19 cellular contexts compared by ENCODE assay signal in the genomic region with DNA sequence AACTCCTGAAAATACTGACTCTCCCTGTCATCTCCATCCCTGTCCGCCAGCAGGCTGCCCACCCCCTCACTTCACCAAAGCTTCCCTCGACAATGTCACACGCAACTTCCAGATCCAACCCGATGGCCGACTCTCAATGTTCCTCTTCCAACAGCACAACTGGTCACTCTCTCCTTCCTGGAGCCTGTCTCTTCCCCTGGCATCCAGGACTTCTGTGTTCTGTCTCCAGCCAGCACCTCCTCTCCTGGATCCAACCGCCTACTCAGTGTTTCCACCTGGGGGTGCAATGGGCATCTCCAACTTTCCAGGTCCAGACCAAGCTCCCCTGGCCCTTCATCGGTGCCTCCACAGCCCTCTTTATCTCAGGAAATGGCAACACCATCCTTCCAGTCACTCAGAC. TPM values are rescaled to one million over a fixed set of nuclear protein-coding genes. Genes with fewer than 3 reads are reported as not detected.
DNase-seq lines count a peak whose midpoint lies in the region; ATAC-seq, FAIRE-seq and TF ChIP-seq lines count a peak whose summit lies in the region.
"Had no signal": no experiment of that assay in that cellular context is flagged by ENCODE, and none has a peak within 500 bp of the region (broad histone marks: within the 10 kb centered on the region; RNA-seq: fewer than 3 reads in every experiment).

No MANE protein-coding gene starts in this region.

- H3K27me3 ChIP-seq in H1 (replicated peaks in 1 of 4; ENCODE audit: control insufficient read depth in 3 of 4, extremely low read depth in 1 of 4, insufficient read depth in 3 of 4, low read length in 3 of 4) (no peaks in the 10 kb centered on the region), neuronal stem cell (ENCODE audit: control insufficient read depth in 3 of 3, insufficient read depth in 3 of 3, low read depth in 1 of 3, low read length in 3 of 3) (no peaks in the 10 kb centered on the region)
- H3K27me3 ChIP-seq: dorsolateral prefrontal cortex had no signal

- H3K18ac ChIP-seq in H1 (ENCODE audit: extremely low read depth, low read length) (no peak overlapping the region), neuronal stem cell (ENCODE audit: low read length) (peak overlapping the region; percentile 88)

- no peak for TF ChIP-seq EP300 in H1 (IDR thresholded peaks at IDR 0.05; ENCODE audit: borderline replicate concordance in 1 of 2, low read depth in 2 of 2, low read length in 2 of 2)

- H3K79me2 ChIP-seq in H1 (ENCODE audit: control insufficient read depth in 1 of 2, insufficient read depth in 2 of 2, low read length in 2 of 2) = no peaks in the 10 kb centered on the region

- H2BK120ac ChIP-seq in H1 (replicated peaks; ENCODE audit: low read depth, low read length) = no peak overlapping the region
- H2BK120ac ChIP-seq in neuronal stem cell (ENCODE audit: low read depth, low read length) = no peak overlapping the region

- POLR2A ChIA-PET in H1 (lab: Charles Lee; ENCODE audit: partially characterized antibody) = interaction anchor here (0.7 kb wide), 1 partner anchor 137 kb away, joined by 3 read pairs; no protein-coding TSS in a partner anchor

- H2BK15ac ChIP-seq in H1 (ENCODE audit: low read length) = 0 out of 2 replicates have a peak overlapping the region, but pooled peaks have one; percentile 29
- peak overlapping the region; percentile 53 for H2BK15ac ChIP-seq in neuronal stem cell (ENCODE audit: low read length)

- H3K9ac ChIP-seq in H1 (replicated peaks in 1 of 4; ENCODE audit: extremely low read depth in 1 of 4, low read depth in 3 of 4, low read length in 3 of 4) (no peak overlapping the region), neuronal stem cell (ENCODE audit: low read depth, low read length, poor library complexity) (no peak overlapping the region)

- no peak overlapping the region for H3K56ac ChIP-seq in H1 (replicated peaks; ENCODE audit: insufficient read length, low read depth, low read length)

- TF ChIP-seq RAD21 in H1 (IDR thresholded peaks at IDR 0.05 in 1 of 2, conservative IDR thresholded peaks at IDR 0.05 in 1 of 2; ENCODE audit: low read depth in 2 of 2, low read length in 2 of 2) = peak; percentile 31 to 48; a peak in 3 of 4 replicates

- no peaks in the 10 kb centered on the region for H4K20me1 ChIP-seq in H1 (replicated peaks in 1 of 2; ENCODE audit: control insufficient read depth in 1 of 2, insufficient read depth in 2 of 2, low read length in 2 of 2)

- TF ChIP-seq CTCF in H1 (IDR thresholded peaks at IDR 0.05; ENCODE audit: control extremely low read depth in 1 of 3, insufficient read depth in 1 of 3, low read depth in 1 of 3, low read length in 3 of 3) (peak; percentile 12 to 13 (median 13); a peak in 3 of 4 replicates), foreskin fibroblast (IDR thresholded peaks at IDR 0.05; ENCODE audit: low read depth, low read length) (no peak)

- H3K23me2 ChIP-seq in H1 (ENCODE audit: low read depth, low read length) = no peaks in the 10 kb centered on the region

- H3K4me2 ChIP-seq in H1 (ENCODE audit: insufficient read depth in 1 of 2, low read depth in 2 of 2, low read length in 2 of 2) (no peak overlapping the region), neuronal stem cell (ENCODE audit: insufficient read depth, low read length, poor library complexity, severe bottlenecking) (no peak overlapping the region)

- no peak for FAIRE-seq in H1 (lab: Jason Lieb, UNC)
- FAIRE-seq: frontal cortex, HTR-8/SVneo had no signal

- H4K8ac ChIP-seq in H1 (ENCODE audit: extremely low read depth, insufficient read depth, low read length) (no peak overlapping the region; the same call in 1 of the 2 replicates), neuronal stem cell (ENCODE audit: low read depth, low read length) (no peak overlapping the region)

- H2AFZ ChIP-seq in H1 (ENCODE audit: low read length) = no peak overlapping the region
- H2AFZ ChIP-seq in neuronal stem cell (ENCODE audit: low read length) = peak overlapping the region; percentile 45

- H3K14ac ChIP-seq in H1 (ENCODE audit: insufficient read length) (no peak overlapping the region), neuronal stem cell (ENCODE audit: low read length) (no peak overlapping the region)

- H4K5ac ChIP-seq in H1 (ENCODE audit: insufficient read length, low read depth, low read length) = no peak overlapping the region

- H3K23ac ChIP-seq in H1 (ENCODE audit: insufficient read length) (no peak overlapping the region), neuronal stem cell (ENCODE audit: low read depth, low read length, poor library complexity) (no peak overlapping the region)

- H2AK5ac ChIP-seq in H1 (ENCODE audit: low read depth, low read length) (no peak overlapping the region; the same call in 1 of the 2 replicates), neuronal stem cell (ENCODE audit: low read depth, low read length) (peak overlapping the region; percentile 16)

- CTCF ChIA-PET in H1 (lab: Charles Lee; ENCODE audit: partially characterized antibody) = interaction anchor here (1.0 kb wide), 1 partner anchor 28 kb away, joined by 4 read pairs; no protein-coding TSS in a partner anchor

- 90% methylated on average over 7 of the region's 7 CpGs; no CpG with 5 or more reads in 1 of the 2 experiments for WGBS in H1 (ENCODE audit: extremely low coverage in 1 of 2, insufficient coverage in 1 of 2, insufficient read length in 1 of 2, insufficient replicate concordance in 2 of 2, low coverage in 1 of 2, low lambda C conversion rate in 2 of 2, missing lambda C conversion rate in 1 of 2), 2 experiments
- no CpG with 5 or more reads among the region's 7 CpGs for WGBS in neuronal stem cell (ENCODE audit: extremely low coverage in 2 of 2, insufficient read length in 2 of 2, insufficient replicate concordance in 1 of 2), 2 donors

- peak overlapping the region; percentile 68; the same call in 1 of the 2 replicates for H2BK12ac ChIP-seq in H1 (ENCODE audit: low read depth, low read length)
- peak overlapping the region; percentile 87 for H2BK12ac ChIP-seq in neuronal stem cell (ENCODE audit: low read length)

- H3K4ac ChIP-seq in H1 (replicated peaks; ENCODE audit: insufficient read length, low read depth, low read length) (no peak overlapping the region), neuronal stem cell (ENCODE audit: low read length) (no peak overlapping the region)

- no peak overlapping the region for H3K4me3 ChIP-seq in H1 (ENCODE audit: extremely low read depth in 1 of 4, insufficient read depth in 2 of 4, low read depth in 3 of 4, low read length in 4 of 4)
- no peak overlapping the region for H3K4me3 ChIP-seq in neuronal stem cell (ENCODE audit: low read length in 2 of 2)
- no peak overlapping the region for H3K4me3 ChIP-seq in foreskin fibroblast (ENCODE audit: low read depth in 1 of 2, low read length in 2 of 2)

- H3K36me3 ChIP-seq in H1 (ENCODE audit: control insufficient read depth in 2 of 4, insufficient read depth in 4 of 4, low read length in 3 of 4) (no peaks in the 10 kb centered on the region), neuronal stem cell (replicated peaks in 1 of 2; ENCODE audit: control insufficient read depth in 2 of 2, insufficient read depth in 2 of 2, low read length in 2 of 2) (no peaks in the 10 kb centered on the region)

- TF ChIP-seq POLR2A in H1 (IDR thresholded peaks at IDR 0.05; ENCODE audit: control extremely low read depth in 1 of 2, low read depth in 2 of 2, low read length in 2 of 2) = no peak

- H3K27ac ChIP-seq in H1 (ENCODE audit: low read depth, low read length) (no peak overlapping the region), neuronal stem cell (replicated peaks; ENCODE audit: low read length) (peak overlapping the region; percentile 2)
- H3K27ac ChIP-seq: 22Rv1 had no signal

- no peaks in the 10 kb centered on the region for H3K79me1 ChIP-seq in H1 (ENCODE audit: low read depth, low read length)
- no peaks in the 10 kb centered on the region for H3K79me1 ChIP-seq in neuronal stem cell (ENCODE audit: low read depth, low read length)

- H2BK20ac ChIP-seq in H1 (ENCODE audit: low read length) = no peak overlapping the region

- H3K9me3 ChIP-seq in H1 (ENCODE audit: insufficient read depth in 2 of 2, low read depth in 1 of 2, low read length in 1 of 2) (no peaks in the 10 kb centered on the region), neuronal stem cell (replicated peaks in 1 of 2; ENCODE audit: control insufficient read depth in 2 of 2, insufficient read depth in 1 of 2, low read depth in 1 of 2, low read length in 2 of 2) (no peaks in the 10 kb centered on the region)

- H3K4me1 ChIP-seq in H1 (replicated peaks in 1 of 4; ENCODE audit: control insufficient read depth in 3 of 4, insufficient read depth in 4 of 4, low read length in 3 of 4) (peaks cover 5 to 24% (median 17%) of the 10 kb centered on the region in 4 experiments), neuronal stem cell (ENCODE audit: control insufficient read depth in 2 of 2, insufficient read depth in 1 of 2, low read depth in 1 of 2, low read length in 2 of 2) (peaks cover 43 to 45% of the 10 kb centered on the region in 2 donors)

- DNase-seq in DMS 273 (lab: John Stamatoyannopoulos, UW; ENCODE audit: unreplicated experiment) (peak; percentile 34), DMS 273 treated with DMSO at 0.1 percent for 48 hours (lab: John Stamatoyannopoulos, UW) (no peak), NCI-H146 (lab: John Stamatoyannopoulos, UW) (peak; percentile 50), H1 (ENCODE audit: low read depth in 1 of 2, low spot score in 2 of 2) (no peak), neuronal stem cell (ENCODE audit: low spot score) (no peak), NCI-H1930 (lab: John Stamatoyannopoulos, UW) (no peak), foreskin fibroblast (no peak)
- DNase-seq: activated CD4-positive, alpha-beta T cell treated with anti-CD3 and anti-CD28 coated beads, Interleukin-2, amount 10 ng/mL, durations not matched to agents 7 days and 5 days; activated T-cell treated with anti-CD3 and anti-CD28 coated beads, Interleukin-2, amount 50 U/mL, for 48 hours; CD8-positive, alpha-beta T cell; dorsolateral prefrontal cortex; islet precursor cell; naive B cell; NCI-H774; T1000 had no signal

- no peak overlapping the region for H2BK5ac ChIP-seq in H1 (ENCODE audit: low read depth, low read length)
- H2BK5ac ChIP-seq in neuronal stem cell (ENCODE audit: low read length) = no peak overlapping the region

- no peak overlapping the region for H4K91ac ChIP-seq in H1 (replicated peaks; ENCODE audit: insufficient read length, low read length)
- peak overlapping the region; percentile 56 for H4K91ac ChIP-seq in neuronal stem cell (ENCODE audit: low read depth, low read length, poor library complexity)

- no peak for ATAC-seq in HG03354 (IDR thresholded peaks at IDR 0.05; ENCODE audit: poor library complexity, severe bottlenecking, unreplicated experiment)
- ATAC-seq: CD8-positive, alpha-beta T cell had no signal

RNA-seq across cellular contexts. Expression of a gene that starts 8.6 kb away (rescaled TPM):
- not detected in 2 replicates for total RNA-seq in H1 (2021; fragmentation: NEBNext Ultra II Directional; extraction: Animal tissue kit (Norgen Biotek cat#: 25700))
- polyA plus RNA-seq in H1 (2011; rRNA removed) = 0.12 TPM in 1 of 2 replicates, not detected in the other
- not detected for polyA plus RNA-seq in H1 (2011; cell fraction: cytosol; rRNA removed)
- 0.20 TPM for polyA plus RNA-seq in H1 (2011; cell fraction: nucleus; rRNA removed)
- not detected in 4 replicates for polyA plus RNA-seq in H1 (2012, experiment 1 of 2)
- not detected for polyA plus RNA-seq in H1 (2012, experiment 2 of 2)
- not detected for polyA plus RNA-seq in H1 (2013, experiment 1 of 2)
- polyA plus RNA-seq in H1 (2013, experiment 2 of 2) = not detected
- not detected in 2 replicates for polyA minus RNA-seq in H1 (2011; rRNA and poly(A)+ RNA removed)
- not detected for polyA minus RNA-seq in H1 (2011; cell fraction: cytosol; rRNA and poly(A)+ RNA removed)
- polyA minus RNA-seq in H1 (2011; cell fraction: nucleus; rRNA and poly(A)+ RNA removed) = not detected
- 0.11 TPM for polyA plus RNA-seq in neuronal stem cell (2013, experiment 1 of 2)
- polyA plus RNA-seq in neuronal stem cell (2013, experiment 2 of 2) = 0.03 TPM
- total RNA-seq: activated CD4-positive, alpha-beta T cell treated with anti-CD3 and anti-CD28 coated beads, Interleukin-2, amount 10 ng/mL, durations not matched to agents 7 days and 5 days; CD8-positive, alpha-beta T cell; frontal cortex had no signal

RNA-seq across cellular contexts. Expression of a gene that starts 27.1 kb away (rescaled TPM):
- total RNA-seq in H1 (2021; fragmentation: NEBNext Ultra II Directional; extraction: Animal tissue kit (Norgen Biotek cat#: 25700)) = not detected in 2 replicates
- 0.06 TPM in 1 of 2 replicates, not detected in the other for polyA plus RNA-seq in H1 (2011; rRNA removed)
- not detected for polyA plus RNA-seq in H1 (2011; cell fraction: cytosol; rRNA removed)
- polyA plus RNA-seq in H1 (2011; cell fraction: nucleus; rRNA removed) = not detected
- not detected in 4 replicates for polyA plus RNA-seq in H1 (2012, experiment 1 of 2)
- polyA plus RNA-seq in H1 (2012, experiment 2 of 2) = not detected
- polyA plus RNA-seq in H1 (2013, experiment 1 of 2) = not detected
- not detected for polyA plus RNA-seq in H1 (2013, experiment 2 of 2)
- not detected in 2 replicates for polyA minus RNA-seq in H1 (2011; rRNA and poly(A)+ RNA removed)
- not detected for polyA minus RNA-seq in H1 (2011; cell fraction: cytosol; rRNA and poly(A)+ RNA removed)
- not detected for polyA minus RNA-seq in H1 (2011; cell fraction: nucleus; rRNA and poly(A)+ RNA removed)
- polyA plus RNA-seq in neuronal stem cell (2013, experiment 1 of 2) = 0.22 TPM
- polyA plus RNA-seq in neuronal stem cell (2013, experiment 2 of 2) = 0.08 TPM
- total RNA-seq: activated CD4-positive, alpha-beta T cell treated with anti-CD3 and anti-CD28 coated beads, Interleukin-2, amount 10 ng/mL, durations not matched to agents 7 days and 5 days; CD8-positive, alpha-beta T cell; frontal cortex had no signal

Comparison
In these comparisons a context has a peak if more than half of its experiments do, and no peak if none do; other contexts are left out.
1. DNase-seq: peak in DMS 273 (single experiment) and NCI-H146 (single experiment); none in DMS 273 treated with DMSO at 0.1 percent for 48 hours (single experiment), H1 (0 of 2), neuronal stem cell (single experiment), NCI-H1930 (0 of 2) and foreskin fibroblast (0 of 2).